In genomic region chr11:132992838-132993680, GRCh38 we compare ENCODE assay signal across 12 cellular contexts.
DNase-seq lines count a peak whose midpoint lies in the region; ATAC-seq, FAIRE-seq and TF ChIP-seq lines count a peak whose summit lies in the region.
"Had no signal": no experiment of that assay in that cellular context is flagged by ENCODE, and none has a peak within 500 bp of the region (broad histone marks: within the 10 kb centered on the region; RNA-seq: fewer than 3 reads in every experiment).

No MANE protein-coding gene starts in this region.

- H3K36me3 ChIP-seq in astrocyte (ENCODE audit: insufficient read depth, low read length): no peaks in the 10 kb centered on the region
- H3K36me3 ChIP-seq in kidney epithelial cell (ENCODE audit: control insufficient read depth, insufficient read depth, low read length): no peaks in the 10 kb centered on the region
- H3K36me3 ChIP-seq: BLaER1 treated with 17β-estradiol and CSF1 and Interleukin-3, amounts not matched to agents 10 nM and 100 nM had no signal

- H3K27me3 Mint-ChIP-seq in astrocyte (ENCODE audit: low read depth, unreplicated experiment): peaks cover 52% of the 10 kb centered on the region

- peaks cover 26% of the 10 kb centered on the region for H3K27me3 ChIP-seq in astrocyte (ENCODE audit: insufficient read depth, low read length)
- H3K27me3 ChIP-seq in kidney epithelial cell (ENCODE audit: control insufficient read depth, insufficient read depth, low read length): peaks cover 27% of the 10 kb centered on the region

- ATAC-seq in GM19023 (IDR thresholded peaks at IDR 0.05; ENCODE audit: unreplicated experiment): no peak
- ATAC-seq: left colon had no signal

- H3K4me1 ChIP-seq in astrocyte (ENCODE audit: insufficient read depth, low read length): peaks cover 9% of the 10 kb centered on the region

- peaks cover 9% of the 10 kb centered on the region for H3K4me1 Mint-ChIP-seq in astrocyte (ENCODE audit: low read depth, unreplicated experiment)

- H3K36me3 Mint-ChIP-seq in astrocyte (ENCODE audit: low read depth, unreplicated experiment): no peaks in the 10 kb centered on the region

- peak overlapping the region; percentile 77 for H3K4me2 ChIP-seq in astrocyte (ENCODE audit: low read length)
- H3K4me2 ChIP-seq: BLaER1 treated with 17β-estradiol and CSF1 and Interleukin-3, amounts not matched to agents 10 nM and 100 nM had no signal

- TF ChIP-seq CTCF in AG09309 (IDR thresholded peaks at IDR 0.05; ENCODE audit: control insufficient read depth, insufficient read depth, low read depth, low read length, missing control alignments) (peak; percentile 32), astrocyte (IDR thresholded peaks at IDR 0.05; ENCODE audit: insufficient read depth, low read depth, low read length) (peak; percentile 36), kidney epithelial cell (IDR thresholded peaks at IDR 0.05; ENCODE audit: insufficient read depth, low read length, poor library complexity, severe bottlenecking) (peak; percentile 1)

- H3K9me3 ChIP-seq in astrocyte (ENCODE audit: insufficient read depth, low read depth, low read length): no peaks in the 10 kb centered on the region
- H3K9me3 ChIP-seq: BLaER1 treated with 17β-estradiol and CSF1 and Interleukin-3, amounts not matched to agents 10 nM and 100 nM had no signal

- H3K4me3 Mint-ChIP-seq in astrocyte (ENCODE audit: unreplicated experiment): peak overlapping the region; percentile 63

- no peak overlapping the region for H2AFZ ChIP-seq in astrocyte (ENCODE audit: low read depth, low read length)

- no peaks in the 10 kb centered on the region for H4K20me1 ChIP-seq in astrocyte (ENCODE audit: insufficient read depth, low read length)
- H4K20me1 ChIP-seq: BLaER1 treated with 17β-estradiol and CSF1 and Interleukin-3, amounts not matched to agents 10 nM and 100 nM had no signal

- H3K27ac ChIP-seq in astrocyte (ENCODE audit: low read depth, low read length): no peak overlapping the region
- H3K27ac ChIP-seq: BLaER1 treated with 17β-estradiol and CSF1 and Interleukin-3, amounts not matched to agents 10 nM and 100 nM had no signal

- H3K9me3 Mint-ChIP-seq in astrocyte (ENCODE audit: unreplicated experiment): no peaks in the 10 kb centered on the region

- no peak overlapping the region for H3K9ac ChIP-seq in astrocyte (ENCODE audit: low read length)
- H3K9ac ChIP-seq: BLaER1 treated with 17β-estradiol and CSF1 and Interleukin-3, amounts not matched to agents 10 nM and 100 nM had no signal

- no peaks in the 10 kb centered on the region for H3K79me2 ChIP-seq in astrocyte (ENCODE audit: insufficient read depth, low read length)

- H3K27ac Mint-ChIP-seq in astrocyte (ENCODE audit: unreplicated experiment): no peak overlapping the region

- DNase-seq in AG09309 (ENCODE audit: low read depth): no peak
- peak; percentile 38 for DNase-seq in HT-29 (ENCODE audit: low spot score)
- DNase-seq in astrocyte (ENCODE audit: low read depth): peak; percentile 40
- DNase-seq in kidney epithelial cell (ENCODE audit: low read depth): no peak
- no peak for DNase-seq in NCI-H524 treated with DMSO at 0.1 percent for 48 hours (lab: John Stamatoyannopoulos, UW)
- DNase-seq in SIG-M5 (lab: John Stamatoyannopoulos, UW): no peak
- no peak for DNase-seq in activated T-cell treated with anti-CD3 and anti-CD28 coated beads, Interleukin-2, amount 50 U/mL, for 48 hours
- DNase-seq: left colon, T-helper 2 cell had no signal

- no peak overlapping the region for H3K4me3 ChIP-seq in AG09309 (ENCODE audit: control insufficient read depth, low read depth, low read length)
- H3K4me3 ChIP-seq in astrocyte (ENCODE audit: insufficient read depth, low read depth, low read length): no peak overlapping the region
- H3K4me3 ChIP-seq in kidney epithelial cell (ENCODE audit: low read depth, low read length): no peak overlapping the region
- H3K4me3 ChIP-seq: BLaER1 treated with 17β-estradiol and CSF1 and Interleukin-3, amounts not matched to agents 10 nM and 100 nM had no signal

- FAIRE-seq in astrocyte (lab: Jason Lieb, UNC): no peak
- FAIRE-seq: GM12891 had no signal

Comparison
In these comparisons a context has a peak if more than half of its experiments do, and no peak if none do; other contexts are left out.
1. DNase-seq: peak in HT-29 (single experiment) and astrocyte (single experiment); none in AG09309 (single experiment), kidney epithelial cell (single experiment), NCI-H524 treated with DMSO at 0.1 percent for 48 hours (single experiment), SIG-M5 (single experiment) and activated T-cell treated with anti-CD3 and anti-CD28 coated beads, Interleukin-2, amount 50 U/mL, for 48 hours (0 of 2).
2. Peak in every context shown above with its lines, with median percentiles within 50 percentile points of each other: CTCF ChIP-seq.